ENCODE assay signal across 8 cellular contexts in the genomic region with DNA sequence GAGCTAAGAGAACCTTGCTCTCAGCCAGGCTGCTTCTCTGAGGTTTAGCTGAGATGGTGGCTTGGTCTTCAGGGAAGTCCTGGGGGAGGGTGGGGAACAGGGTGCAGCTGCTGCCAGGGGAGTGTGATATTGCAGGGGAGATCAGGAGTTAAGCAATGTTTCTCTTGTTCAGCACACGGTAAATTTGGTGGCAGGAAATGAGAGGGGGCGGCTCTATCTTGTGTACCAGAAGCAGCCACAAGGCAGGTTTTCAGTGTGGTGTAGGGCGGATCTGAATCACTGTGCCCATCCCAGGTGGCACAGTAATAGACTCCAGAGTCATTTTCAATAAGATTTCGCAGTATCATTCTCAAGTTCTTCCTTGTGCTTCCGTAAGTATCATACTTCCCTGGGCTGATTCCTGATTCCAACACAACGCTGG.
DNase-seq lines count a peak whose midpoint lies in the region; ATAC-seq, FAIRE-seq and TF ChIP-seq lines count a peak whose summit lies in the region.
"Not testable (repeated sequence)": the region's sequence is repeated elsewhere in the genome, so short reads cannot be mapped to it uniquely, and the experiment has no call there.

No MANE protein-coding gene starts in this region.

- BruUV-seq in GM12878 (replicated peaks; lab: Mats Ljungman, UMichigan) = not testable (repeated sequence)

- peak overlapping the region; percentile 35 for H3K27ac ChIP-seq in CD4-positive, alpha-beta memory T cell (ENCODE audit: low read depth, low read length)
- H3K27ac ChIP-seq in GM12878 (ENCODE audit: control insufficient read depth, insufficient read depth) = not testable (repeated sequence)

- H3K27me3 ChIP-seq in CD4-positive, alpha-beta memory T cell (ENCODE audit: insufficient read depth, low read length); GM12878 (replicated peaks in 1 of 2; ENCODE audit: control insufficient read depth in 2 of 2, insufficient read depth in 2 of 2, low read length in 1 of 2): not testable (repeated sequence)

- H3K27me3 Mint-ChIP-seq in CD4-positive, alpha-beta memory T cell; T-helper 2 cell treated with Interferon-gamma antibody and Interleukin-4, amounts not matched to agents 5 μg/mL and 100 μg/mL, for 36 hours (ENCODE audit: low read depth); activated T-cell treated with anti-CD3 and anti-CD28 coated beads, Interleukin-2, amount 50 U/mL, for 24 hours: not testable (repeated sequence)

- CTCF ChIA-PET in CD4-positive, alpha-beta memory T cell (lab: Charles Lee; ENCODE audit: partially characterized antibody) = interaction anchor here (0.8 to 10.5 kb wide), 9 partner anchors 9 to 244 kb away, joined by 4 to 137 read pairs (median 9); no protein-coding TSS in a partner anchor
- CTCF ChIA-PET in GM12878 (lab: Yijun Ruan, JAX) = interaction anchor here (1.1 to 5.6 kb wide), 8 partner anchors 10 to 430 kb away, joined by 3 to 61 read pairs (median 4); no protein-coding TSS in a partner anchor

- not testable (repeated sequence) for FAIRE-seq in GM12878 (lab: Jason Lieb, UNC)

- intact Hi-C loops in CD4-positive, alpha-beta memory T cell (cut with micrococcal nuclease); GM12878 (cut with micrococcal nuclease; ENCODE audit: unreplicated experiment): not testable (repeated sequence)

- RAD21 ChIA-PET in GM12878 (lab: Charles Lee; ENCODE audit: unreplicated experiment) = interaction anchor here (1.0 to 1.9 kb wide), 3 partner anchors 14 to 138 kb away, joined by 3 to 8 read pairs (median 4); no protein-coding TSS in a partner anchor

- peaks cover 16% of the 10 kb centered on the region for H3K4me1 ChIP-seq in CD4-positive, alpha-beta memory T cell (ENCODE audit: insufficient read depth, low read length)
- not testable (repeated sequence) for H3K4me1 ChIP-seq in GM12878 (ENCODE audit: control insufficient read depth, insufficient read depth, low read length)

- peak; percentile 36 for ATAC-seq in GM19043 (IDR thresholded peaks at IDR 0.05; ENCODE audit: low read depth, unreplicated experiment)
- ATAC-seq in HG02798 (IDR thresholded peaks at IDR 0.05; ENCODE audit: poor library complexity, unreplicated experiment) = peak; percentile 23
- peak; percentile 49 for ATAC-seq in GM12878
- ATAC-seq in stimulated activated effector memory CD8-positive, alpha-beta T cell treated with anti-CD3 and anti-CD28 coated beads, Interleukin-12 subunit alpha, Interleukin-12 subunit beta, amount 100 ng/mL, for 72 hours = peak; percentile 63

- peak overlapping the region in 1 of 2 donors; percentile 24 for H3K4me3 ChIP-seq in CD4-positive, alpha-beta memory T cell (ENCODE audit: low read length in 2 of 2)
- not testable (repeated sequence) for H3K4me3 ChIP-seq in GM12878

- POLR2A ChIA-PET in CD4-positive, alpha-beta memory T cell (lab: Charles Lee; ENCODE audit: partially characterized antibody) = interaction anchor here (0.7 to 1.6 kb wide), 3 partner anchors 8 to 18 kb away, joined by 3 to 6 read pairs (median 3); no protein-coding TSS in a partner anchor
- POLR2A ChIA-PET in GM12878 (lab: Charles Lee) = interaction anchor here (1.7 kb wide), 1 partner anchor 18 kb away, joined by 3 read pairs; no protein-coding TSS in a partner anchor

- 35% methylated on average over 3 of the region's 6 CpGs for WGBS in GM12878 (ENCODE audit: insufficient coverage, insufficient replicate concordance, low lambda C conversion rate, missing lambda C conversion rate)

- not testable (repeated sequence) for DNase-seq in CD4-positive, alpha-beta memory T cell; T-helper 2 cell treated with Interferon-gamma antibody and Interleukin-4, amounts not matched to agents 5 μg/mL and 100 μg/mL, for 36 hours (ENCODE audit: low spot score); activated T-cell treated with anti-CD3 and anti-CD28 coated beads, Interleukin-2, amount 50 U/mL, for 24 hours; GM12878 (ENCODE audit: low read depth, low spot score); stimulated activated effector memory CD8-positive, alpha-beta T cell treated with anti-CD3 and anti-CD28 coated beads, Interleukin-12 subunit alpha, Interleukin-12 subunit beta, amount 100 ng/mL, for 72 hours (ENCODE audit: low spot score in 2 of 2)
- peak; percentile 66 for DNase-seq in KBM-7

- H3K9ac ChIP-seq in GM12878 (ENCODE audit: control insufficient read depth, insufficient read depth, low read length) = not testable (repeated sequence)

- not testable (repeated sequence) for TF ChIP-seq CTCF in GM12878 (IDR thresholded peaks at IDR 0.05 in 2 of 3, conservative IDR thresholded peaks at IDR 0.05 in 1 of 3; ENCODE audit: control insufficient read depth in 2 of 3, extremely low read depth in 1 of 3, insufficient read depth in 1 of 3, low read depth in 3 of 3, low read length in 3 of 3)

- peak overlapping the region; percentile 70 to 92 (median 90) for H3K27ac Mint-ChIP-seq in CD4-positive, alpha-beta memory T cell
- peak overlapping the region; percentile 73 for H3K27ac Mint-ChIP-seq in T-helper 2 cell treated with Interferon-gamma antibody and Interleukin-4, amounts not matched to agents 5 μg/mL and 100 μg/mL, for 36 hours
- H3K27ac Mint-ChIP-seq in activated T-cell treated with anti-CD3 and anti-CD28 coated beads, Interleukin-2, amount 50 U/mL, for 24 hours = peak overlapping the region; percentile 90
- H3K27ac Mint-ChIP-seq in stimulated activated effector memory CD8-positive, alpha-beta T cell treated with anti-CD3 and anti-CD28 coated beads, Interleukin-12 subunit alpha, Interleukin-12 subunit beta, amount 100 ng/mL, for 72 hours = peak overlapping the region; percentile 86

- not testable (repeated sequence) for H3K79me2 ChIP-seq in GM12878 (ENCODE audit: control insufficient read depth, insufficient read depth, low read length)

- not testable (repeated sequence) for TF ChIP-seq POLR2A in GM12878 (IDR thresholded peaks at IDR 0.05; ENCODE audit: low read depth, low read length)

- not testable (repeated sequence) for H3K9me3 Mint-ChIP-seq in CD4-positive, alpha-beta memory T cell; T-helper 2 cell treated with Interferon-gamma antibody and Interleukin-4, amounts not matched to agents 5 μg/mL and 100 μg/mL, for 36 hours; activated T-cell treated with anti-CD3 and anti-CD28 coated beads, Interleukin-2, amount 50 U/mL, for 24 hours; stimulated activated effector memory CD8-positive, alpha-beta T cell treated with anti-CD3 and anti-CD28 coated beads, Interleukin-12 subunit alpha, Interleukin-12 subunit beta, amount 100 ng/mL, for 72 hours

- not testable (repeated sequence) for H2AFZ ChIP-seq in GM12878 (ENCODE audit: control insufficient read depth, low read depth, low read length)

- not testable (repeated sequence) for H3K9me3 ChIP-seq in CD4-positive, alpha-beta memory T cell (ENCODE audit: control insufficient read depth in 1 of 2, low read length in 2 of 2); GM12878 (replicated peaks; ENCODE audit: control insufficient read depth, insufficient read depth, low read length)

- TF ChIP-seq RAD21 in GM12878 (IDR thresholded peaks at IDR 0.05; ENCODE audit: insufficient read depth, low read depth, low read length) = not testable (repeated sequence)

- peak overlapping the region; percentile 71 to 86 (median 80) for H3K4me3 Mint-ChIP-seq in CD4-positive, alpha-beta memory T cell
- peak overlapping the region; percentile 70 for H3K4me3 Mint-ChIP-seq in T-helper 2 cell treated with Interferon-gamma antibody and Interleukin-4, amounts not matched to agents 5 μg/mL and 100 μg/mL, for 36 hours
- H3K4me3 Mint-ChIP-seq in activated T-cell treated with anti-CD3 and anti-CD28 coated beads, Interleukin-2, amount 50 U/mL, for 24 hours = peak overlapping the region; percentile 70
- peak overlapping the region; percentile 79 for H3K4me3 Mint-ChIP-seq in stimulated activated effector memory CD8-positive, alpha-beta T cell treated with anti-CD3 and anti-CD28 coated beads, Interleukin-12 subunit alpha, Interleukin-12 subunit beta, amount 100 ng/mL, for 72 hours

- peaks cover 12 to 47% (median 33%) of the 10 kb centered on the region in 4 donors for H3K4me1 Mint-ChIP-seq in CD4-positive, alpha-beta memory T cell
- H3K4me1 Mint-ChIP-seq in T-helper 2 cell treated with Interferon-gamma antibody and Interleukin-4, amounts not matched to agents 5 μg/mL and 100 μg/mL, for 36 hours (ENCODE audit: low read depth) = peaks cover 26% of the 10 kb centered on the region
- H3K4me1 Mint-ChIP-seq in activated T-cell treated with anti-CD3 and anti-CD28 coated beads, Interleukin-2, amount 50 U/mL, for 24 hours (ENCODE audit: low read depth) = peaks cover 58% of the 10 kb centered on the region
- H3K4me1 Mint-ChIP-seq in stimulated activated effector memory CD8-positive, alpha-beta T cell treated with anti-CD3 and anti-CD28 coated beads, Interleukin-12 subunit alpha, Interleukin-12 subunit beta, amount 100 ng/mL, for 72 hours = peaks cover 26% of the 10 kb centered on the region

- not testable (repeated sequence) for H3K36me3 Mint-ChIP-seq in CD4-positive, alpha-beta memory T cell; T-helper 2 cell treated with Interferon-gamma antibody and Interleukin-4, amounts not matched to agents 5 μg/mL and 100 μg/mL, for 36 hours (ENCODE audit: low read depth)
- peaks cover 45% of the 10 kb centered on the region for H3K36me3 Mint-ChIP-seq in activated T-cell treated with anti-CD3 and anti-CD28 coated beads, Interleukin-2, amount 50 U/mL, for 24 hours (ENCODE audit: low read depth)
- H3K36me3 Mint-ChIP-seq in stimulated activated effector memory CD8-positive, alpha-beta T cell treated with anti-CD3 and anti-CD28 coated beads, Interleukin-12 subunit alpha, Interleukin-12 subunit beta, amount 100 ng/mL, for 72 hours = peaks cover 27% of the 10 kb centered on the region

- H3K4me2 ChIP-seq in GM12878 (ENCODE audit: control insufficient read depth, insufficient read depth) = peak overlapping the region; percentile 55; the same call in 1 of the 2 replicates

- H4K20me1 ChIP-seq in GM12878 (ENCODE audit: control insufficient read depth, insufficient read depth) = not testable (repeated sequence)

- in situ Hi-C loops in KBM-7 (cut with MboI; ENCODE audit: low pct_unique_long_range_greater_than_20kb, low sequenced_read_pairs) = not testable (repeated sequence)
- in situ Hi-C loops in GM12878 (cut with MboI) = loop anchor here (25.0 kb wide), 1 partner anchor 1384 kb away; no protein-coding TSS in a partner anchor

- not testable (repeated sequence) for H3K36me3 ChIP-seq in CD4-positive, alpha-beta memory T cell (ENCODE audit: insufficient read depth, low read length); GM12878 (ENCODE audit: control insufficient read depth in 2 of 2, insufficient read depth in 2 of 2, low read length in 1 of 2)

- not testable (repeated sequence) for TF ChIP-seq EP300 in GM12878 (IDR thresholded peaks at IDR 0.05; ENCODE audit: borderline replicate concordance in 1 of 2, control insufficient read depth in 1 of 2, low read depth in 2 of 2, low read length in 2 of 2)

- SMC1A ChIA-PET in GM12878 (lab: Charles Lee; ENCODE audit: uncharacterized antibody, unreplicated experiment) = interaction anchor here (1.3 to 1.7 kb wide), 3 partner anchors 16 to 138 kb away, joined by 4 to 5 read pairs (median 5); no protein-coding TSS in a partner anchor
